11 cellular contexts compared by ENCODE assay signal in the genomic region with DNA sequence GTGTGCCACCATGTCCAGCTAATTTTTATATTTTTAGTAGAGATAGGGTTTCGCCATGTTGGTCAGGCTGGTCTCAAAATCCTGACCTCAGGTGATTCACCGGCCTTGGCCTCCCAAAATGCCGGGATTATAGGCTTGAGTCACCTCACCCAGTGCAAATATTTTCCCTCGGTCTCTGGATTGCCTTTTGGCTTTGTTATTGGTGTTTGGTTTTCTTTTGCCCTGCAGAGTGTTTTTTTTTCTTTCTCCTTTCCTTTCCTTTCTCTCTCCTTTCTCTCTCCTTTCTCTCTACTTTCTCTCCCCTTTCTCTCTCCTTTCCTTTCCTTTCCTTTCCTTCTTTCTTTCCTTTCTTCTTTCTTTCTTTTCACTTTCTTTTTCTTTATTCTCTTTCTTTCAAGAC. TPM values are rescaled to one million over a fixed set of nuclear protein-coding genes. Genes with fewer than 3 reads are reported as not detected.
DNase-seq lines count a peak whose midpoint lies in the region; ATAC-seq and TF ChIP-seq lines count a peak whose summit lies in the region.
"Had no signal": no experiment of that assay in that cellular context is flagged by ENCODE, and none has a peak within 500 bp of the region (broad histone marks: within the 10 kb centered on the region; RNA-seq: fewer than 3 reads in every experiment).

No MANE protein-coding gene starts in this region.

- no peaks in the 10 kb centered on the region for H3K27me3 Mint-ChIP-seq in WTC11 (ENCODE audit: low read depth)

- TF ChIP-seq CTCF in WTC11 (IDR thresholded peaks at IDR 0.05) (no peak), thyroid gland (IDR thresholded peaks at IDR 0.05) (no peak)

- peak overlapping the region; percentile 12; the same call in 1 of the 2 replicates for H3K27ac Mint-ChIP-seq in WTC11
- H3K27ac Mint-ChIP-seq: nephron had no signal

- peaks cover 39 to 51% of the 10 kb centered on the region in 2 donors for H3K4me1 ChIP-seq in thyroid gland

- H3K9me3 Mint-ChIP-seq in WTC11 = peaks cover 2% of the 10 kb centered on the region
- H3K9me3 Mint-ChIP-seq: nephron had no signal

- peak overlapping the region; percentile 88 to 95 (median 89) for H3K27ac ChIP-seq in thyroid gland

- no peak overlapping the region for H3K4me3 ChIP-seq in thyroid gland (replicated peaks in 1 of 3)

- intact Hi-C loops in thyroid gland (cut with DNase I) = no loop called here

- peaks cover 2% of the 10 kb centered on the region for H3K36me3 Mint-ChIP-seq in WTC11

- no peak for ATAC-seq in WTC11
- ATAC-seq in HG03342 (IDR thresholded peaks at IDR 0.05; ENCODE audit: unreplicated experiment) = no peak

- H3K36me3 ChIP-seq in thyroid gland = no peaks in the 10 kb centered on the region

- H3K27me3 ChIP-seq in thyroid gland = no peaks in the 10 kb centered on the region

- POLR2A ChIA-PET in WTC11 (lab: Charles Lee) = no interaction called here

- no peaks in the 10 kb centered on the region for H3K9me3 ChIP-seq in thyroid gland

- H3K4me3 Mint-ChIP-seq in WTC11 = no peak overlapping the region
- H3K4me3 Mint-ChIP-seq: nephron had no signal

- CTCF ChIA-PET in WTC11 (lab: Charles Lee) = interaction anchor here (0.7 to 5.1 kb wide), 19 partner anchors 11 to 211 kb away, joined by 3 to 49 read pairs (median 4); no protein-coding TSS in a partner anchor

- TF ChIP-seq POLR2A in thyroid gland (IDR thresholded peaks at IDR 0.05) = no peak

- peaks cover 3% of the 10 kb centered on the region; the same call in 1 of the 2 replicates for H3K4me1 Mint-ChIP-seq in WTC11

- 72 to 76% methylated on average over 4 of the region's 4 CpGs for WGBS in thyroid gland, 2 donors

- peak; percentile 18 for DNase-seq in NCI-H2029 (lab: John Stamatoyannopoulos, UW)
- DNase-seq in NCI-H2029 treated with DMSO at 0.1 percent for 48 hours (lab: John Stamatoyannopoulos, UW) = no peak
- no peak for DNase-seq in WTC11 (ENCODE audit: low spot score)
- peak; percentile 56 for DNase-seq in glomerular visceral epithelial cell (ENCODE audit: extremely low spot score)
- no peak for DNase-seq in thyroid gland
- DNase-seq in mesenteric fat pad (ENCODE audit: low spot score) = no peak
- DNase-seq in iPS-NIHi11 (ENCODE audit: low spot score) = no peak
- DNase-seq: aorta, NCI-H2081 treated with DMSO at 0.1 percent for 48 hours had no signal

TF ChIP-seq in WTC11, 78 proteins besides CTCF, POLR2A, EP300 and RAD21:
- TF ChIP-seq, protein P1, sequence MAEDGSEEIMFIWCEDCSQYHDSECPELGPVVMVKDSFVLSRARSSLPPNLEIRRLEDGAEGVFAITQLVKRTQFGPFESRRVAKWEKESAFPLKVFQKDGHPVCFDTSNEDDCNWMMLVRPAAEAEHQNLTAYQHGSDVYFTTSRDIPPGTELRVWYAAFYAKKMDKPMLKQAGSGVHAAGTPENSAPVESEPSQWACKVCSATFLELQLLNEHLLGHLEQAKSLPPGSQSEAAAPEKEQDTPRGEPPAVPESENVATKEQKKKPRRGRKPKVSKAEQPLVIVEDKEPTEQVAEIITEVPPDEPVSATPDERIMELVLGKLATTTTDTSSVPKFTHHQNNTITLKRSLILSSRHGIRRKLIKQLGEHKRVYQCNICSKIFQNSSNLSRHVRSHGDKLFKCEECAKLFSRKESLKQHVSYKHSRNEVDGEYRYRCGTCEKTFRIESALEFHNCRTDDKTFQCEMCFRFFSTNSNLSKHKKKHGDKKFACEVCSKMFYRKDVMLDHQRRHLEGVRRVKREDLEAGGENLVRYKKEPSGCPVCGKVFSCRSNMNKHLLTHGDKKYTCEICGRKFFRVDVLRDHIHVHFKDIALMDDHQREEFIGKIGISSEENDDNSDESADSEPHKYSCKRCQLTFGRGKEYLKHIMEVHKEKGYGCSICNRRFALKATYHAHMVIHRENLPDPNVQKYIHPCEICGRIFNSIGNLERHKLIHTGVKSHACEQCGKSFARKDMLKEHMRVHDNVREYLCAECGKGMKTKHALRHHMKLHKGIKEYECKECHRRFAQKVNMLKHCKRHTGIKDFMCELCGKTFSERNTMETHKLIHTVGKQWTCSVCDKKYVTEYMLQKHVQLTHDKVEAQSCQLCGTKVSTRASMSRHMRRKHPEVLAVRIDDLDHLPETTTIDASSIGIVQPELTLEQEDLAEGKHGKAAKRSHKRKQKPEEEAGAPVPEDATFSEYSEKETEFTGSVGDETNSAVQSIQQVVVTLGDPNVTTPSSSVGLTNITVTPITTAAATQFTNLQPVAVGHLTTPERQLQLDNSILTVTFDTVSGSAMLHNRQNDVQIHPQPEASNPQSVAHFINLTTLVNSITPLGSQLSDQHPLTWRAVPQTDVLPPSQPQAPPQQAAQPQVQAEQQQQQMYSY (CRISPR knock-in tag; IDR thresholded peaks at IDR 0.05) = no peak
- TF ChIP-seq, protein P2, sequence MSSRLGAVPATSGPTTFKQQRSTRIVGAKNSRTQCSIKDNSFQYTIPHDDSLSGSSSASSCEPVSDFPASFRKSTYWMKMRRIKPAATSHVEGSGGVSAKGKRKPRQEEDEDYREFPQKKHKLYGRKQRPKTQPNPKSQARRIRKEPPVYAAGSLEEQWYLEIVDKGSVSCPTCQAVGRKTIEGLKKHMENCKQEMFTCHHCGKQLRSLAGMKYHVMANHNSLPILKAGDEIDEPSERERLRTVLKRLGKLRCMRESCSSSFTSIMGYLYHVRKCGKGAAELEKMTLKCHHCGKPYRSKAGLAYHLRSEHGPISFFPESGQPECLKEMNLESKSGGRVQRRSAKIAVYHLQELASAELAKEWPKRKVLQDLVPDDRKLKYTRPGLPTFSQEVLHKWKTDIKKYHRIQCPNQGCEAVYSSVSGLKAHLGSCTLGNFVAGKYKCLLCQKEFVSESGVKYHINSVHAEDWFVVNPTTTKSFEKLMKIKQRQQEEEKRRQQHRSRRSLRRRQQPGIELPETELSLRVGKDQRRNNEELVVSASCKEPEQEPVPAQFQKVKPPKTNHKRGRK (CRISPR knock-in tag; IDR thresholded peaks at IDR 0.05; ENCODE audit: borderline replicate concordance) = 0 out of 2 replicates have a peak, but pooled peaks have one; percentile 62

RNA-seq across cellular contexts. Expression of a gene that starts 33.2 kb away (rescaled TPM):
- 43.2 to 56.0 TPM (median 53.1 TPM) in 3 replicates for total RNA-seq in WTC11 (2021)
- total RNA-seq in thyroid gland = 10 to 100 TPM; 44.3 to 87.2 (median 75.8) TPM
- total RNA-seq in mesenteric fat pad = 46.1 TPM

Comparison
In these comparisons a context has a peak if more than half of its experiments do, and no peak if none do; other contexts are left out.
1. DNase-seq: peak in NCI-H2029 (single experiment) and glomerular visceral epithelial cell (single experiment); none in NCI-H2029 treated with DMSO at 0.1 percent for 48 hours (single experiment), WTC11 (single experiment), thyroid gland (0 of 2), mesenteric fat pad (single experiment) and iPS-NIHi11 (single experiment).